9 cellular contexts compared by ENCODE assay signal in genomic region chrX:1462596-1463251, GRCh38. TPM values are rescaled to one million over a fixed set of nuclear protein-coding genes. Genes with fewer than 3 reads are reported as not detected.
DNase-seq lines count a peak whose midpoint lies in the region; ATAC-seq and TF ChIP-seq lines count a peak whose summit lies in the region.
"Had no signal": no experiment of that assay in that cellular context is flagged by ENCODE, and none has a peak within 500 bp of the region (broad histone marks: within the 10 kb centered on the region; RNA-seq: fewer than 3 reads in every experiment).

No MANE protein-coding gene starts in this region.

- TF ChIP-seq CTCF in cardiac fibroblast (IDR thresholded peaks at IDR 0.05; ENCODE audit: low read depth, low read length) (no peak), osteoblast (IDR thresholded peaks at IDR 0.05; ENCODE audit: extremely low read depth, low read depth, low read length) (no peak)

- peak overlapping the region; percentile 51 for H2AFZ ChIP-seq in osteoblast (ENCODE audit: low read length)

- DNase-seq in activated CD4-positive, CD25-positive, alpha-beta regulatory T cell (lab: John Stamatoyannopoulos, UW), result peak in 3 of 4 experiments; percentile 27 to 44 (median 33)
- DNase-seq in cardiac fibroblast (ENCODE audit: low read depth in 2 of 2) (peak; percentile 92), osteoblast (ENCODE audit: insufficient read length, low spot score, missing footprints) (peak; percentile 95), SHP77 (lab: John Stamatoyannopoulos, UW) (no peak), NCI-H526 (lab: John Stamatoyannopoulos, UW) (no peak)

- no peaks in the 10 kb centered on the region for H3K27me3 ChIP-seq in BLaER1 treated with 17β-estradiol and CSF1 and Interleukin-3, amounts not matched to agents 10 nM and 100 nM
- peaks cover 33% of the 10 kb centered on the region for H3K27me3 ChIP-seq in osteoblast (ENCODE audit: insufficient read depth, low read length)

- no peaks in the 10 kb centered on the region for H3K79me2 ChIP-seq in osteoblast (ENCODE audit: insufficient read depth, low read length)

- no peaks in the 10 kb centered on the region for H3K9me3 ChIP-seq in BLaER1 treated with 17β-estradiol and CSF1 and Interleukin-3, amounts not matched to agents 10 nM and 100 nM (replicated peaks in 1 of 11)
- no peaks in the 10 kb centered on the region for H3K9me3 ChIP-seq in osteoblast (ENCODE audit: low read depth, low read length)
- H3K9me3 ChIP-seq: thoracic aorta had no signal

- H3K4me3 ChIP-seq in BLaER1 treated with 17β-estradiol and CSF1 and Interleukin-3, amounts not matched to agents 10 nM and 100 nM, result peak overlapping the region in 2 of 10 experiments; percentile 10 to 25; a peak in 3 of 20 replicates
- H3K4me3 ChIP-seq in cardiac fibroblast (replicated peaks in 1 of 2; ENCODE audit: low read depth in 2 of 2, low read length in 2 of 2) (no peak overlapping the region), osteoblast (ENCODE audit: insufficient read depth, low read length) (peak overlapping the region; percentile 40)
- H3K4me3 ChIP-seq: thoracic aorta had no signal

- ATAC-seq in GM19328 (IDR thresholded peaks at IDR 0.05; ENCODE audit: unreplicated experiment) (no peak), HG02970 (IDR thresholded peaks at IDR 0.05; ENCODE audit: low FRiP score, unreplicated experiment) (no peak)

- peak overlapping the region in 10 of 11 experiments; percentile 4 to 70 (median 30); a peak in 12 of 22 replicates for H3K27ac ChIP-seq in BLaER1 treated with 17β-estradiol and CSF1 and Interleukin-3, amounts not matched to agents 10 nM and 100 nM
- H3K27ac ChIP-seq in osteoblast (ENCODE audit: low read depth, low read length), result no peak overlapping the region
- H3K27ac ChIP-seq: thoracic aorta had no signal

- H3K4me2 ChIP-seq in BLaER1 treated with 17β-estradiol and CSF1 and Interleukin-3, amounts not matched to agents 10 nM and 100 nM, result peak overlapping the region; percentile 82 to 95 (median 88)
- H3K4me2 ChIP-seq in osteoblast (ENCODE audit: insufficient read depth, low read length), result peak overlapping the region; percentile 68

- peaks cover 10 to 52% (median 44%) of the 10 kb centered on the region in 11 experiments; a peak in 21 of 22 replicates for H3K36me3 ChIP-seq in BLaER1 treated with 17β-estradiol and CSF1 and Interleukin-3, amounts not matched to agents 10 nM and 100 nM
- H3K36me3 ChIP-seq in osteoblast (ENCODE audit: insufficient read depth, low read length), result no peaks in the 10 kb centered on the region
- H3K36me3 ChIP-seq: thoracic aorta had no signal

- H3K4me1 ChIP-seq in BLaER1 treated with 17β-estradiol and CSF1 and Interleukin-3, amounts not matched to agents 10 nM and 100 nM, result peaks cover 53 to 65% (median 53%) of the 10 kb centered on the region in 10 experiments
- H3K4me1 ChIP-seq in osteoblast (ENCODE audit: insufficient read depth, low read length), result peaks cover 11% of the 10 kb centered on the region

- H4K20me1 ChIP-seq in BLaER1 treated with 17β-estradiol and CSF1 and Interleukin-3, amounts not matched to agents 10 nM and 100 nM, result peaks cover 0 to 67% (median 53%) of the 10 kb centered on the region in 11 experiments; a peak in 18 of 22 replicates
- H4K20me1 ChIP-seq in osteoblast (ENCODE audit: insufficient read depth, low read length), result no peaks in the 10 kb centered on the region

- peak overlapping the region in 9 of 11 experiments; percentile 2 to 57 (median 44); a peak in 11 of 22 replicates for H3K9ac ChIP-seq in BLaER1 treated with 17β-estradiol and CSF1 and Interleukin-3, amounts not matched to agents 10 nM and 100 nM

RNA-seq across cellular contexts. Expression of gene ASMTL, which starts 10.0 kb away (rescaled TPM):
- total RNA-seq in osteoblast, result 22.4 and 24.6 TPM in 2 replicates

Comparison
In these comparisons a context has a peak if more than half of its experiments do, and no peak if none do; other contexts are left out.
1. DNase-seq: peak in activated CD4-positive, CD25-positive, alpha-beta regulatory T cell (3 of 4), cardiac fibroblast (2 of 2) and osteoblast (single experiment); none in SHP77 (0 of 2) and NCI-H526 (0 of 2).